16 cellular contexts compared by ENCODE assay signal in the genomic region with DNA sequence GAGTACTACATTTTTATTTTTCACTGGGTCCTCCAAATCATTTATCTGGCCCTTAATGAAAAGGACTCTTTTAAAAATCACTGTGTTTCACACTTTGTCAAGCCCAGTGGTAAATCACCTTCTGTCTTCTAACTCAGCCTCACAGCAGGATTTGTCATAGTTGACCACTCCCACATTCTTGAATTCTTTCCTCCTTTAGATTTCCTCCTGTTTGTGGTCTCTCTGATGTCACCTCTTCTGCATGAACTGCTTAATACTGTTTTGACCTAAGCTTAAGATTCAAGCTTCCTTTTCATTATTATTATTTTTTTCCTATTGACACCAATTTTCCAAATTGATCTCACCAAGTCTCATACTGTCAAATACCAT.
DNase-seq lines count a peak whose midpoint lies in the region; ATAC-seq and TF ChIP-seq lines count a peak whose summit lies in the region.
"Had no signal": no experiment of that assay in that cellular context is flagged by ENCODE, and none has a peak within 500 bp of the region (broad histone marks: within the 10 kb centered on the region; RNA-seq: fewer than 3 reads in every experiment).

No MANE protein-coding gene starts in this region.

- H3K4me3 ChIP-seq in PC-9, result no peak overlapping the region
- H3K4me3 ChIP-seq in epithelial cell of proximal tubule (ENCODE audit: low read depth, low read length), result no peak overlapping the region
- H3K4me3 ChIP-seq in thyroid gland (replicated peaks in 1 of 3), result no peak overlapping the region
- H3K4me3 ChIP-seq: HAP-1 had no signal

- in situ Hi-C loops in G401 (cut with HindIII; ENCODE audit: low sequenced_read_pairs), result no loop called here

- H3K9me3 Mint-ChIP-seq in nephron progenitor cell, result no peaks in the 10 kb centered on the region

- H3K4me3 Mint-ChIP-seq in nephron progenitor cell, result no peak overlapping the region
- H3K4me3 Mint-ChIP-seq: activated CD8-positive, alpha-beta T cell treated with anti-CD3 and anti-CD28 coated beads, Interleukin-2, amount 10 ng/mL, durations not matched to agents 7 days and 5 days had no signal

- peaks cover 6% of the 10 kb centered on the region for H3K27me3 Mint-ChIP-seq in nephron progenitor cell (ENCODE audit: low read depth, poor library complexity)

- H3K79me2 ChIP-seq in PC-9 (ENCODE audit: low read depth), result no peaks in the 10 kb centered on the region

- H3K27ac Mint-ChIP-seq in nephron progenitor cell, result no peak overlapping the region
- H3K27ac Mint-ChIP-seq: activated CD8-positive, alpha-beta T cell treated with anti-CD3 and anti-CD28 coated beads, Interleukin-2, amount 10 ng/mL, durations not matched to agents 7 days and 5 days had no signal

- peaks cover 12% of the 10 kb centered on the region; the same call in 1 of the 2 replicates for H3F3A ChIP-seq in PC-9 (ENCODE audit: insufficient read depth, low read depth)

- H3K4me1 ChIP-seq in PC-9 (replicated peaks; ENCODE audit: insufficient read depth), result peaks cover 32% of the 10 kb centered on the region
- peaks cover 0 to 5% of the 10 kb centered on the region in 2 donors for H3K4me1 ChIP-seq in thyroid gland
- H3K4me1 ChIP-seq: HAP-1 had no signal

- DNase-seq in G401 (ENCODE audit: low spot score) (peak; percentile 30), PC-9 (peak; percentile 13 to 63), epithelial cell of proximal tubule (ENCODE audit: low read depth) (peak; percentile 81), renal cortical epithelial cell (ENCODE audit: low read depth) (peak; percentile 92), thyroid gland (no peak), nephron progenitor cell (no peak)
- DNase-seq in activated CD4-positive, alpha-beta T cell treated with anti-CD3 and anti-CD28 coated beads for 4 hours, result no peak
- DNase-seq: activated CD8-positive, alpha-beta T cell treated with anti-CD3 and anti-CD28 coated beads, Interleukin-2, amount 10 ng/mL, durations not matched to agents 7 days and 5 days; activated naive CD4-positive, alpha-beta T cell; cortex of kidney; posterior cingulate gyrus; stimulated activated CD4-positive, alpha-beta T cell treated with anti-CD3 and anti-CD28 coated beads, Interleukin-4, amount 100 ng/mL, for 1 hour; T-helper 2 cell had no signal

- TF ChIP-seq POLR2A in thyroid gland (IDR thresholded peaks at IDR 0.05), result no peak

- H2AFZ ChIP-seq in PC-9, result no peak overlapping the region

- H3K27ac ChIP-seq in PC-9, result peak overlapping the region; percentile 44; the same call in 1 of the 2 replicates
- H3K27ac ChIP-seq in thyroid gland, result no peak overlapping the region
- H3K27ac ChIP-seq: KMS-11 had no signal

- H3K36me3 ChIP-seq in PC-9 (ENCODE audit: low read depth) (no peaks in the 10 kb centered on the region), thyroid gland (no peaks in the 10 kb centered on the region)
- H3K36me3 ChIP-seq: HAP-1 had no signal

- no peaks in the 10 kb centered on the region for H3K36me3 Mint-ChIP-seq in nephron progenitor cell (ENCODE audit: low read depth)

- H3K4me1 Mint-ChIP-seq in nephron progenitor cell, result no peaks in the 10 kb centered on the region

- CTCF ChIA-PET in PC-9 (lab: Charles Lee), result no interaction called here

- POLR2A ChIA-PET in PC-9 (lab: Charles Lee; ENCODE audit: unreplicated experiment), result no interaction called here

- no TSS peak for BruUV-seq in PC-9 (replicated peaks; lab: Mats Ljungman, UMichigan)

- no peaks in the 10 kb centered on the region for H3K9me2 ChIP-seq in PC-9 (ENCODE audit: insufficient read depth)

- peaks cover 24% of the 10 kb centered on the region; the same call in 1 of the 2 replicates for H3K9me3 ChIP-seq in PC-9 (ENCODE audit: insufficient read depth, low read depth)
- no peaks in the 10 kb centered on the region for H3K9me3 ChIP-seq in thyroid gland
- H3K9me3 ChIP-seq: HAP-1 had no signal

- ATAC-seq in HG02588 (IDR thresholded peaks at IDR 0.05; ENCODE audit: unreplicated experiment), result no peak
- ATAC-seq: activated CD8-positive, alpha-beta T cell treated with anti-CD3 and anti-CD28 coated beads, Interleukin-2, amount 10 ng/mL, durations not matched to agents 7 days and 5 days had no signal

- intact Hi-C loops in PC-9 (cut with micrococcal nuclease; ENCODE audit: unreplicated experiment) (loop anchor here (5.0 to 10.0 kb wide), 2 partner anchors 420 to 933 kb away; no protein-coding TSS in a partner anchor), thyroid gland (cut with DNase I) (no loop called here)

- TF ChIP-seq CTCF in PC-9 (conservative IDR thresholded peaks at IDR 0.05), result no peak
- TF ChIP-seq CTCF in epithelial cell of proximal tubule (conservative IDR thresholded peaks at IDR 0.05; ENCODE audit: low read depth, low read length), result no peak
- no peak for TF ChIP-seq CTCF in thyroid gland (IDR thresholded peaks at IDR 0.05)
- TF ChIP-seq CTCF in nephron progenitor cell (IDR thresholded peaks at IDR 0.05), result no peak

- H3K4me2 ChIP-seq in PC-9, result 0 out of 2 replicates have a peak overlapping the region, but pooled peaks have one; percentile 6
- H3K4me2 ChIP-seq: KMS-11 had no signal

- H3K27me3 ChIP-seq in PC-9 (ENCODE audit: insufficient read depth, low read depth), result no peaks in the 10 kb centered on the region
- no peaks in the 10 kb centered on the region for H3K27me3 ChIP-seq in thyroid gland

- no peaks in the 10 kb centered on the region for H4K20me1 ChIP-seq in PC-9 (ENCODE audit: insufficient read depth)

Comparison
In these comparisons a context has a peak if more than half of its experiments do, and no peak if none do; other contexts are left out.
1. DNase-seq: peak in G401 (single experiment), PC-9 (2 of 2), epithelial cell of proximal tubule (single experiment) and renal cortical epithelial cell (single experiment); none in thyroid gland (0 of 2), activated CD4-positive, alpha-beta T cell treated with anti-CD3 and anti-CD28 coated beads for 4 hours (0 of 2) and nephron progenitor cell (single experiment).